ENCODE assay signal across 8 cellular contexts in genomic region chr4:126223784-126224407, GRCh38.
DNase-seq lines count a peak whose midpoint lies in the region; ATAC-seq, FAIRE-seq and TF ChIP-seq lines count a peak whose summit lies in the region.

No MANE protein-coding gene starts in this region.

- in situ Hi-C loops in GM12878 (cut with MboI), result no loop called here

- no peaks in the 10 kb centered on the region for H3K9me3 ChIP-seq in DOHH2 (ENCODE audit: control insufficient read depth, insufficient read depth, low read length)
- H3K9me3 ChIP-seq in GM12878 (replicated peaks; ENCODE audit: control insufficient read depth, insufficient read depth, low read length), result no peaks in the 10 kb centered on the region
- no peaks in the 10 kb centered on the region for H3K9me3 ChIP-seq in ovary

- H3K27ac ChIP-seq in DOHH2 (ENCODE audit: low read depth, low read length) (no peak overlapping the region), GM12878 (ENCODE audit: control insufficient read depth, insufficient read depth) (no peak overlapping the region), ovary (no peak overlapping the region)

- H3K27me3 ChIP-seq in DOHH2 (ENCODE audit: control insufficient read depth, low read length) (no peaks in the 10 kb centered on the region), GM12878 (replicated peaks in 1 of 2; ENCODE audit: control insufficient read depth in 2 of 2, insufficient read depth in 2 of 2, low read length in 1 of 2) (no peaks in the 10 kb centered on the region), ovary (no peaks in the 10 kb centered on the region)

- peak; percentile 69 for ATAC-seq in HG03565 (IDR thresholded peaks at IDR 0.05; ENCODE audit: unreplicated experiment)
- peak; percentile 48; the same call in 1 of the 3 replicates for ATAC-seq in GM12878
- no peak for ATAC-seq in GM21723 (IDR thresholded peaks at IDR 0.05; ENCODE audit: unreplicated experiment)

- 50% methylated on average over 2 of the region's 2 CpGs for WGBS in GM12878 (ENCODE audit: insufficient coverage, insufficient replicate concordance, low lambda C conversion rate, missing lambda C conversion rate)
- WGBS in ovary, 3 donors, result 78 to 92% (median 84%) methylated on average over 2 of the region's 2 CpGs

- CTCF ChIA-PET in GM12878 (lab: Yijun Ruan, JAX), result interaction anchor here (0.6 to 1.8 kb wide), 7 partner anchors 9 to 1124 kb away, joined by 3 to 8 read pairs (median 4); no protein-coding TSS in a partner anchor

- H4K20me1 ChIP-seq in DOHH2 (ENCODE audit: control insufficient read depth, insufficient read depth, low read depth, low read length) (no peaks in the 10 kb centered on the region), GM12878 (ENCODE audit: control insufficient read depth, insufficient read depth) (no peaks in the 10 kb centered on the region)

- H3F3A ChIP-seq in DOHH2 (ENCODE audit: control insufficient read depth, insufficient read depth), result no peaks in the 10 kb centered on the region

- RAD21 ChIA-PET in GM12878 (lab: Charles Lee; ENCODE audit: unreplicated experiment), result interaction anchor here (0.8 kb wide), 1 partner anchor 1175 kb away, joined by 3 read pairs; no protein-coding TSS in a partner anchor

- no peaks in the 10 kb centered on the region for H3K36me3 ChIP-seq in DOHH2 (ENCODE audit: control insufficient read depth, low read length)
- no peaks in the 10 kb centered on the region for H3K36me3 ChIP-seq in GM12878 (ENCODE audit: control insufficient read depth in 2 of 2, insufficient read depth in 2 of 2, low read length in 1 of 2)
- no peaks in the 10 kb centered on the region for H3K36me3 ChIP-seq in ovary

- no peak for DNase-seq in GM12878 (ENCODE audit: low read depth, low spot score)
- DNase-seq in lung microvascular endothelial cell (ENCODE audit: low read depth in 2 of 2), result peak; percentile 17 to 28
- no peak for DNase-seq in ovary
- no peak for DNase-seq in HuH-7.5 (ENCODE audit: low spot score)
- DNase-seq in NCI-H146 (lab: John Stamatoyannopoulos, UW), result no peak

- BruUV-seq in GM12878 (replicated peaks; lab: Mats Ljungman, UMichigan), result no TSS peak

- H3K9me2 ChIP-seq in DOHH2 (replicated peaks; ENCODE audit: control insufficient read depth, low read length), result no peaks in the 10 kb centered on the region

- TF ChIP-seq RAD21 in GM12878 (IDR thresholded peaks at IDR 0.05; ENCODE audit: insufficient read depth, low read depth, low read length), result peak; percentile 6; the same call in 1 of the 2 replicates

- FAIRE-seq in GM12878 (lab: Jason Lieb, UNC), result peak; percentile 31

- intact Hi-C loops in GM12878 (cut with micrococcal nuclease; ENCODE audit: unreplicated experiment), result loop anchor here (5.0 kb wide), 1 partner anchor 1178 kb away; no protein-coding TSS in a partner anchor
- intact Hi-C loops in ovary (cut with DNase I), result no loop called here

- H3K9ac ChIP-seq in GM12878 (ENCODE audit: control insufficient read depth, insufficient read depth, low read length), result no peak overlapping the region

- H3K79me2 ChIP-seq in DOHH2 (ENCODE audit: control insufficient read depth, low read length), result no peaks in the 10 kb centered on the region
- no peaks in the 10 kb centered on the region for H3K79me2 ChIP-seq in GM12878 (ENCODE audit: control insufficient read depth, insufficient read depth, low read length)

- H3K4me3 ChIP-seq in DOHH2 (ENCODE audit: low read length) (no peak overlapping the region), GM12878 (no peak overlapping the region), ovary (no peak overlapping the region)

- H2AFZ ChIP-seq in GM12878 (ENCODE audit: control insufficient read depth, low read depth, low read length), result no peak overlapping the region

- SMC1A ChIA-PET in GM12878 (lab: Charles Lee; ENCODE audit: uncharacterized antibody, unreplicated experiment), result interaction anchor here (0.8 to 1.4 kb wide), 4 partner anchors 10 to 393 kb away, joined by 3 read pairs; no protein-coding TSS in a partner anchor

- H3K4me2 ChIP-seq in DOHH2 (ENCODE audit: low read length) (no peak overlapping the region), GM12878 (ENCODE audit: control insufficient read depth, insufficient read depth) (no peak overlapping the region)

- TF ChIP-seq EP300 in GM12878 (IDR thresholded peaks at IDR 0.05; ENCODE audit: borderline replicate concordance in 1 of 2, control insufficient read depth in 1 of 2, low read depth in 2 of 2, low read length in 2 of 2), result no peak
- TF ChIP-seq EP300 in ovary (IDR thresholded peaks at IDR 0.05), result no peak

- H3K4me1 ChIP-seq in DOHH2 (ENCODE audit: control insufficient read depth, low read length) (no peaks in the 10 kb centered on the region), GM12878 (ENCODE audit: control insufficient read depth, insufficient read depth, low read length) (no peaks in the 10 kb centered on the region), ovary (ENCODE audit: insufficient read depth) (no peaks in the 10 kb centered on the region)

- no peak for TF ChIP-seq POLR2A in GM12878 (IDR thresholded peaks at IDR 0.05; ENCODE audit: low read depth, low read length)
- no peak for TF ChIP-seq POLR2A in ovary (IDR thresholded peaks at IDR 0.05)

- TF ChIP-seq CTCF in DOHH2 (IDR thresholded peaks at IDR 0.05; ENCODE audit: low read depth, low read length, poor library complexity, severe bottlenecking) (peak; percentile 56), GM12878 (IDR thresholded peaks at IDR 0.05 in 2 of 3, conservative IDR thresholded peaks at IDR 0.05 in 1 of 3; ENCODE audit: control insufficient read depth in 2 of 3, extremely low read depth in 1 of 3, insufficient read depth in 1 of 3, low read depth in 3 of 3, low read length in 3 of 3) (peak in 2 of 3 experiments; percentile 43; a peak in 3 of 6 replicates), ovary (IDR thresholded peaks at IDR 0.05) (no peak)

- POLR2A ChIA-PET in GM12878 (lab: Charles Lee), result no interaction called here

TF ChIP-seq in GM12878, 131 proteins besides CTCF, POLR2A, EP300 and RAD21 (continues in another document):
- TF ChIP-seq, protein P1, sequence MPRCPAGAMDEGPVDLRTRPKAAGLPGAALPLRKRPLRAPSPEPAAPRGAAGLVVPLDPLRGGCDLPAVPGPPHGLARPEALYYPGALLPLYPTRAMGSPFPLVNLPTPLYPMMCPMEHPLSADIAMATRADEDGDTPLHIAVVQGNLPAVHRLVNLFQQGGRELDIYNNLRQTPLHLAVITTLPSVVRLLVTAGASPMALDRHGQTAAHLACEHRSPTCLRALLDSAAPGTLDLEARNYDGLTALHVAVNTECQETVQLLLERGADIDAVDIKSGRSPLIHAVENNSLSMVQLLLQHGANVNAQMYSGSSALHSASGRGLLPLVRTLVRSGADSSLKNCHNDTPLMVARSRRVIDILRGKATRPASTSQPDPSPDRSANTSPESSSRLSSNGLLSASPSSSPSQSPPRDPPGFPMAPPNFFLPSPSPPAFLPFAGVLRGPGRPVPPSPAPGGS (IDR thresholded peaks at IDR 0.05; ENCODE audit: borderline replicate concordance, insufficient read depth, low read depth, low read length, poor library complexity, severe bottlenecking), result no peak
- TF ChIP-seq RELA (IDR thresholded peaks at IDR 0.05; ENCODE audit: borderline replicate concordance, partially characterized antibody), result no peak
- TF ChIP-seq SKIL (IDR thresholded peaks at IDR 0.05; ENCODE audit: low read depth, poor library complexity, severe bottlenecking), result no peak
- TF ChIP-seq KAT2A (conservative IDR thresholded peaks at IDR 0.05; ENCODE audit: control insufficient read depth, low read depth, low read length), result no peak
- no peak for TF ChIP-seq NFYA (IDR thresholded peaks at IDR 0.05; ENCODE audit: borderline replicate concordance, low read depth, low read length)
- TF ChIP-seq ZNF207 (IDR thresholded peaks at IDR 0.05; ENCODE audit: borderline replicate concordance), result no peak
- no peak for TF ChIP-seq SIX5 (IDR thresholded peaks at IDR 0.05; ENCODE audit: low read depth, low read length, severe bottlenecking)
- no peak for TF ChIP-seq CEBPZ (IDR thresholded peaks at IDR 0.05; ENCODE audit: low read depth, low read length)

Comparison
In these comparisons a context has a peak if more than half of its experiments do, and no peak if none do; other contexts are left out.
1. CTCF ChIP-seq: peak in DOHH2 (single experiment) and GM12878 (2 of 3); none in ovary (0 of 3).
2. DNase-seq: peak in lung microvascular endothelial cell (2 of 2); none in GM12878 (single experiment), ovary (0 of 5), HuH-7.5 (single experiment) and NCI-H146 (single experiment).